Comparison of ENCODE assay signal across 20 cellular contexts in genomic region chr17:29079887-29080286, GRCh38. TPM values are rescaled to one million over a fixed set of nuclear protein-coding genes. Genes with fewer than 3 reads are reported as not detected.
DNase-seq lines count a peak whose midpoint lies in the region; ATAC-seq, FAIRE-seq and TF ChIP-seq lines count a peak whose summit lies in the region.
"Had no signal": no experiment of that assay in that cellular context is flagged by ENCODE, and none has a peak within 500 bp of the region (broad histone marks: within the 10 kb centered on the region; RNA-seq: fewer than 3 reads in every experiment).

No MANE protein-coding gene starts in this region.

- H3K36me3 ChIP-seq in K562 (ENCODE audit: control insufficient read depth, insufficient read depth, low read length), result peaks cover 47% of the 10 kb centered on the region; the same call in 2 of the 3 replicates
- H3K36me3 ChIP-seq in osteoblast (ENCODE audit: insufficient read depth, low read length), result peaks cover 11% of the 10 kb centered on the region

- peaks cover 2% of the 10 kb centered on the region for H3K27me3 Mint-ChIP-seq in H9 (ENCODE audit: low read depth)
- H3K27me3 Mint-ChIP-seq: B cell; CD4-positive, alpha-beta memory T cell had no signal

- no peaks in the 10 kb centered on the region for H3K9me3 Mint-ChIP-seq in H9
- H3K9me3 Mint-ChIP-seq: CD4-positive, alpha-beta memory T cell had no signal

- H3K4ac ChIP-seq in H9 (ENCODE audit: low read depth, low read length), result no peak overlapping the region

- H3K27ac ChIP-seq in H9 (ENCODE audit: insufficient read length, low read depth, low read length), result no peak overlapping the region
- H3K27ac ChIP-seq in K562 (ENCODE audit: extremely low read depth, low read depth, low read length), result no peak overlapping the region
- no peak overlapping the region for H3K27ac ChIP-seq in osteoblast (ENCODE audit: low read depth, low read length)
- H3K27ac ChIP-seq: C4-2B had no signal

- no peak overlapping the region for H3K14ac ChIP-seq in H9 (ENCODE audit: insufficient read depth, low read length)

- no peak for ATAC-seq in K562
- ATAC-seq: HCT116 had no signal

- POLR2A ChIA-PET in K562 (lab: Yijun Ruan, JAX), result interaction anchor here (0.8 to 2.3 kb wide), 3 partner anchors 9 to 12 kb away, joined by 4 to 7 read pairs (median 5); no protein-coding TSS in a partner anchor

- H2AFZ ChIP-seq in H9 (ENCODE audit: low read length) (no peak overlapping the region), K562 (ENCODE audit: low read depth, low read length) (no peak overlapping the region), osteoblast (ENCODE audit: low read length) (no peak overlapping the region)

- H3K56ac ChIP-seq in H9 (ENCODE audit: insufficient read length, low read depth, low read length), result no peak overlapping the region

- no peak overlapping the region for H4K91ac ChIP-seq in H9 (ENCODE audit: insufficient read length, low read depth, low read length)

- H2BK12ac ChIP-seq in H9 (ENCODE audit: insufficient read length, low read depth, low read length), result no peak overlapping the region

- no peak for TF ChIP-seq CTCF in H9 (conservative IDR thresholded peaks at IDR 0.05)
- no peak for TF ChIP-seq CTCF in K562 (IDR thresholded peaks at IDR 0.05 in 2 of 3, conservative IDR thresholded peaks at IDR 0.05 in 1 of 3; ENCODE audit: insufficient read depth in 2 of 3, low read depth in 1 of 3, low read length in 3 of 3)
- TF ChIP-seq CTCF in osteoblast (IDR thresholded peaks at IDR 0.05; ENCODE audit: extremely low read depth, low read depth, low read length), result no peak

- H3K4me2 ChIP-seq in H9 (ENCODE audit: insufficient read depth, insufficient read length, low read length), result no peak overlapping the region
- no peak overlapping the region for H3K4me2 ChIP-seq in K562 (ENCODE audit: insufficient read depth, low read length)
- H3K4me2 ChIP-seq in osteoblast (ENCODE audit: insufficient read depth, low read length), result no peak overlapping the region

- TF ChIP-seq POLR2A in K562 (conservative IDR thresholded peaks at IDR 0.05), result no peak

- H4K20me1 ChIP-seq in H9 (ENCODE audit: control insufficient read depth, insufficient read depth, insufficient read length), result no peaks in the 10 kb centered on the region
- H4K20me1 ChIP-seq in K562 (replicated peaks; ENCODE audit: control insufficient read depth, insufficient read depth, low read length), result peaks cover 6% of the 10 kb centered on the region; the same call in 1 of the 2 replicates
- peaks cover 6% of the 10 kb centered on the region for H4K20me1 ChIP-seq in osteoblast (ENCODE audit: insufficient read depth, low read length)

- no peak overlapping the region for H2BK5ac ChIP-seq in H9 (ENCODE audit: insufficient read length, low read length)

- peaks cover 3% of the 10 kb centered on the region for H3K23me2 ChIP-seq in H9 (ENCODE audit: insufficient read length, low read depth, low read length, poor library complexity, severe bottlenecking)

- no peak for FAIRE-seq in K562 (lab: Jason Lieb, UNC)
- FAIRE-seq: A204.1, D721Med, GM12892 had no signal

- H2AK5ac ChIP-seq in H9 (ENCODE audit: insufficient read length, low read length), result no peak overlapping the region

- H2BK120ac ChIP-seq in H9 (ENCODE audit: low read depth, low read length, poor library complexity, severe bottlenecking), result no peak overlapping the region

- H3K4me1 ChIP-seq in H9 (ENCODE audit: insufficient read depth, low read length) (peaks cover 10% of the 10 kb centered on the region; the same call in 1 of the 2 replicates), K562 (replicated peaks in 1 of 2; ENCODE audit: control insufficient read depth in 2 of 2, insufficient read depth in 2 of 2, low read length in 2 of 2) (0 out of 5 replicates have a peak, but pooled peaks cover 0 to 2% of the 10 kb centered on the region in 2 experiments), osteoblast (ENCODE audit: insufficient read depth, low read length) (peaks cover 11% of the 10 kb centered on the region)

- peak; percentile 67 for DNase-seq in ELF-1 (ENCODE audit: low read depth, low spot score)
- peak; percentile 35 for DNase-seq in H9
- DNase-seq in K562 (ENCODE audit: extremely low read depth in 1 of 4, low spot score in 3 of 4), result no peak
- peak; percentile 18 for DNase-seq in osteoblast (ENCODE audit: insufficient read length, low spot score, missing footprints)
- DNase-seq in NCI-H1930 (lab: John Stamatoyannopoulos, UW), result no peak
- no peak for DNase-seq in T-helper 1 cell
- DNase-seq in pons (ENCODE audit: low spot score), result no peak
- DNase-seq: CD4-positive, alpha-beta memory T cell; COR-L47; DMS153; DMS79 treated with DMSO at 0.1 percent for 48 hours; EL; GDM1; GOT3 had no signal

- in situ Hi-C loops in K562 (cut with MboI), result no loop called here

- no peaks in the 10 kb centered on the region for H3K9me1 ChIP-seq in K562 (ENCODE audit: control insufficient read depth, insufficient read depth, low read length)

- H3K79me1 ChIP-seq in H9 (ENCODE audit: insufficient read depth, low read depth, low read length, poor library complexity, severe bottlenecking), result no peaks in the 10 kb centered on the region

- no peak overlapping the region for H4K5ac ChIP-seq in H9 (ENCODE audit: insufficient read length, low read depth, low read length)

- TF ChIP-seq EP300 in K562 (IDR thresholded peaks at IDR 0.05; ENCODE audit: low read length), result no peak

- no CpG with 5 or more reads among the region's 33 CpGs for WGBS in H9 (ENCODE audit: extremely low coverage, insufficient read length, low lambda C conversion rate)
- 96% methylated on average over 10 of the region's 33 CpGs for WGBS in K562 (ENCODE audit: insufficient coverage, low coverage, missing lambda C conversion rate)

- H3K79me2 ChIP-seq in H9 (ENCODE audit: insufficient read depth, low read length) (no peaks in the 10 kb centered on the region), K562 (ENCODE audit: control insufficient read depth, insufficient read depth, low read length) (no peaks in the 10 kb centered on the region), osteoblast (ENCODE audit: insufficient read depth, low read length) (no peaks in the 10 kb centered on the region)

- peaks cover 11 to 24% (median 20%) of the 10 kb centered on the region in 3 experiments; a peak in 6 of 7 replicates for H3K36me3 Mint-ChIP-seq in H9 (ENCODE audit: insufficient read depth in 1 of 3, low read depth in 3 of 3)

- peak overlapping the region; percentile 34 to 52 (median 44); a peak in 4 of 7 replicates for H3K27ac Mint-ChIP-seq in H9
- H3K27ac Mint-ChIP-seq: B cell; CD4-positive, alpha-beta memory T cell had no signal

- intact Hi-C loops in K562 (cut with micrococcal nuclease), result no loop called here

- no peak overlapping the region for H2BK20ac ChIP-seq in H9 (ENCODE audit: low read depth, low read length, poor library complexity, severe bottlenecking)

- H4K8ac ChIP-seq in H9 (replicated peaks; ENCODE audit: insufficient read length, low read depth, low read length), result no peak overlapping the region

- no peaks in the 10 kb centered on the region for H3K27me3 ChIP-seq in H9 (ENCODE audit: insufficient read depth, low read length)
- H3K27me3 ChIP-seq in K562 (ENCODE audit: control insufficient read depth in 2 of 2, insufficient read depth in 2 of 2, low read length in 2 of 2), result no peaks in the 10 kb centered on the region
- no peaks in the 10 kb centered on the region for H3K27me3 ChIP-seq in osteoblast (ENCODE audit: insufficient read depth, low read length)

- no TSS peak for BruUV-seq in K562 (replicated peaks; lab: Mats Ljungman, UMichigan)

- TF ChIP-seq RAD21 in K562 (CRISPR knock-in tag; conservative IDR thresholded peaks at IDR 0.05 in 1 of 2, IDR thresholded peaks at IDR 0.05 in 1 of 2), result no peak

- H3K9me3 ChIP-seq in H9 (ENCODE audit: control insufficient read depth, low read depth, low read length) (no peaks in the 10 kb centered on the region), K562 (replicated peaks; ENCODE audit: control insufficient read depth, insufficient read depth, low read depth, low read length) (no peaks in the 10 kb centered on the region), osteoblast (ENCODE audit: low read depth, low read length) (no peaks in the 10 kb centered on the region)

- CTCF ChIA-PET in K562 (lab: Yijun Ruan, JAX; ENCODE audit: low intra/inter-chr PET ratio), result no interaction called here

- H3K4me1 Mint-ChIP-seq in H9, result peaks cover 45 to 62% of the 10 kb centered on the region in 2 experiments
- H3K4me1 Mint-ChIP-seq: B cell; CD4-positive, alpha-beta memory T cell had no signal

- no peak overlapping the region for H3T11ph ChIP-seq in H9 (ENCODE audit: low read length)

- H2BK15ac ChIP-seq in H9 (ENCODE audit: low read depth, low read length), result no peak overlapping the region

- no peak overlapping the region; a peak in 1 of 5 replicates for H3K4me3 Mint-ChIP-seq in H9
- H3K4me3 Mint-ChIP-seq: B cell; CD4-positive, alpha-beta memory T cell had no signal

- H3K23ac ChIP-seq in H9 (ENCODE audit: insufficient read length, low read depth, low read length), result no peak overlapping the region

- no peak overlapping the region for H3K9ac ChIP-seq in H9 (ENCODE audit: extremely low read depth, insufficient read length, low read length)
- no peak overlapping the region for H3K9ac ChIP-seq in K562 (ENCODE audit: insufficient read depth in 1 of 2, low read depth in 2 of 2, low read length in 2 of 2)

- no peak overlapping the region for H3K4me3 ChIP-seq in K562
- no peak overlapping the region for H3K4me3 ChIP-seq in osteoblast (ENCODE audit: insufficient read depth, low read length)

- no peak overlapping the region for H3K18ac ChIP-seq in H9 (ENCODE audit: insufficient read length, low read depth, low read length)

TF ChIP-seq in K562, 482 proteins besides CTCF, POLR2A, EP300 and RAD21 (continues in another document):
- TF ChIP-seq KHSRP (IDR thresholded peaks at IDR 0.05), result no peak

RNA-seq across cellular contexts. Expression of gene PIPOX, which starts 36.9 kb away (rescaled TPM):
- total RNA-seq in H9 (2021) (26.8 and 30.1 TPM in 2 replicates), K562 (2014; rRNA removed) (0.24 and 2.2 TPM in 2 replicates), K562 (2014; rRNA removed; fragmentation: Illumina TruSeq; extraction: Trizol) (0.35 and 0.62 TPM in 2 replicates), K562 (2015; rRNA removed; fragmentation: Illumina TruSeq; extraction: Trizol) (0.38 and 0.72 TPM in 2 replicates), K562 (2021) (0.58 and 0.60 TPM in 2 replicates), osteoblast (1.4 and 1.8 TPM in 2 replicates)
- total RNA-seq in K562 (2011; cell fraction: chromatin; rRNA removed; ENCODE audit: low replicate concordance), result 7.2 and 10.4 TPM in 2 replicates
- total RNA-seq in K562 (2011; cell fraction: nucleolus; rRNA removed), result 6.4 and 7.5 TPM in 2 replicates
- 6.7 and 6.8 TPM in 2 replicates for total RNA-seq in K562 (2011; cell fraction: nucleoplasm; rRNA removed)
- polyA plus RNA-seq in K562 (2011; rRNA removed) (0.14 and 0.39 TPM in 2 replicates), K562 (2014; fragmentation: Illumina TruSeq; extraction: Trizol) (0.22 and 0.43 TPM in 2 replicates), K562 (2014; fragmentation: Nextera tagmentation; extraction: Ambion mirVana) (not detected), K562 (2014; rRNA removed) (0.15 and 0.23 TPM in 2 replicates)
- polyA plus RNA-seq in K562 (2011; cell fraction: cytosol; rRNA removed), result 0.27 and 0.52 TPM in 2 replicates
- polyA plus RNA-seq in K562 (2011; cell fraction: nucleus; rRNA removed), result 0.58 and 1.5 TPM in 2 replicates
- 0.35 and 0.65 TPM in 2 replicates for polyA plus RNA-seq in K562 (2012)
- 3.4 and 4.3 TPM in 2 replicates for polyA minus RNA-seq in K562 (2011; rRNA and poly(A)+ RNA removed)
- 1.1 TPM in 1 of 2 replicates, not detected in the other for polyA minus RNA-seq in K562 (2011; cell fraction: cytosol; rRNA and poly(A)+ RNA removed)
- 7.7 and 7.9 TPM in 2 replicates for polyA minus RNA-seq in K562 (2011; cell fraction: nucleus; rRNA and poly(A)+ RNA removed)

Comparison
In these comparisons a context has a peak if more than half of its experiments do, and no peak if none do; other contexts are left out.
1. DNase-seq: peak in ELF-1 (single experiment), H9 (single experiment) and osteoblast (single experiment); none in K562 (0 of 4), NCI-H1930 (0 of 2), T-helper 1 cell (0 of 5) and pons (single experiment).